In genomic region chr9:108182270-108182669, GRCh38 we compare ENCODE assay signal across 18 cellular contexts.
"Had no signal": no experiment of that assay in that cellular context is flagged by ENCODE, and none has a peak within 500 bp of the region (broad histone marks: within the 10 kb centered on the region; RNA-seq: fewer than 3 reads in every experiment).

No MANE protein-coding gene starts in this region.

- DNase-seq: effector CD8-positive, alpha-beta T cell; effector memory CD8-positive, alpha-beta T cell; endodermal cell; erythroblast; esophagus squamous epithelium; foreskin fibroblast; foreskin melanocyte; gastrocnemius medialis; glutamatergic neuron; head of caudate nucleus; heart right ventricle; hippocampal formation; left lung; left ventricle myocardium superior; lower lobe of right lung; mesendoderm; midbrain had no signal

- H3K27me3 Mint-ChIP-seq: effector memory CD8-positive, alpha-beta T cell had no signal

- H3K27ac ChIP-seq: coronary artery, gastrocnemius medialis, heart right ventricle, left lung, lower lobe of right lung had no signal

- H3K27ac Mint-ChIP-seq: effector memory CD8-positive, alpha-beta T cell; endodermal cell had no signal

- H3K9me3 Mint-ChIP-seq: endodermal cell had no signal

- H3K4me3 Mint-ChIP-seq: effector memory CD8-positive, alpha-beta T cell; endodermal cell had no signal

- H3K4me1 Mint-ChIP-seq: endodermal cell had no signal

- H3K4me3 ChIP-seq: coronary artery, esophagus squamous epithelium, gastrocnemius medialis, heart right ventricle, left lung, lower lobe of right lung had no signal

- ATAC-seq: effector memory CD8-positive, alpha-beta T cell; gastrocnemius medialis; lower lobe of right lung had no signal

- H3K9me3 ChIP-seq: esophagus squamous epithelium, gastrocnemius medialis, heart right ventricle, left lung, lower lobe of right lung had no signal

- H3K27me3 ChIP-seq: esophagus squamous epithelium, gastrocnemius medialis, heart right ventricle, left lung had no signal

- H3K4me1 ChIP-seq: left lung, lower lobe of right lung had no signal

- H3K36me3 ChIP-seq: esophagus squamous epithelium, gastrocnemius medialis, heart right ventricle, left lung, lower lobe of right lung had no signal
